ENCODE assay signal across 15 cellular contexts in genomic region chr2:33021542-33022259, GRCh38.
A peak's percentile ranks its signal among the peaks of the same experiment; 100 is the strongest.
DNase-seq lines count a peak whose midpoint lies in the region; ATAC-seq and TF ChIP-seq lines count a peak whose summit lies in the region.
"Had no signal": no experiment of that assay in that cellular context is flagged by ENCODE, and none has a peak within 500 bp of the region (broad histone marks: within the 10 kb centered on the region; RNA-seq: fewer than 3 reads in every experiment).

No MANE protein-coding gene starts in this region.

- H3K36me3 ChIP-seq in mesenchymal stem cell (ENCODE audit: control insufficient read depth in 1 of 2, insufficient read depth in 2 of 2, low read depth in 1 of 2, low read length in 2 of 2) (no peaks in the 10 kb centered on the region), transverse colon (no peaks in the 10 kb centered on the region), upper lobe of right lung (no peaks in the 10 kb centered on the region)
- H3K36me3 ChIP-seq: upper lobe of left lung had no signal

- H3K79me1 ChIP-seq in mesenchymal stem cell (replicated peaks; ENCODE audit: low read length, poor library complexity, severe bottlenecking): no peaks in the 10 kb centered on the region

- in situ Hi-C loops in transverse colon (cut with MboI; ENCODE audit: low pct_ligation_motif_present in 1 of 4, low pct_unique_long_range_greater_than_20kb in 1 of 4, low sequenced_read_pairs in 3 of 4): no loop called here

- no peak for TF ChIP-seq POLR2A in transverse colon (IDR thresholded peaks at IDR 0.05)

- TF ChIP-seq EP300 in transverse colon (IDR thresholded peaks at IDR 0.05; ENCODE audit: low read depth): no peak

- no peak overlapping the region for H2AFZ ChIP-seq in mesenchymal stem cell (ENCODE audit: low read depth, low read length)

- peaks cover 6% of the 10 kb centered on the region for H3K9me3 ChIP-seq in mesenchymal stem cell (ENCODE audit: control insufficient read depth, low read length)
- no peaks in the 10 kb centered on the region for H3K9me3 ChIP-seq in transverse colon
- H3K9me3 ChIP-seq in upper lobe of right lung: no peaks in the 10 kb centered on the region

- H3K4me1 ChIP-seq in mesenchymal stem cell (ENCODE audit: control insufficient read depth, insufficient read depth, low read depth, low read length) (no peaks in the 10 kb centered on the region), transverse colon (peaks cover 0 to 16% (median 4%) of the 10 kb centered on the region in 4 donors), upper lobe of right lung (no peaks in the 10 kb centered on the region)

- H3K27me3 ChIP-seq in mesenchymal stem cell (ENCODE audit: control insufficient read depth in 1 of 2, insufficient read depth in 1 of 2, low read length in 2 of 2) (no peaks in the 10 kb centered on the region), transverse colon (no peaks in the 10 kb centered on the region), upper lobe of right lung (no peaks in the 10 kb centered on the region)
- H3K27me3 ChIP-seq: upper lobe of left lung had no signal

- H3K4me3 ChIP-seq in epithelial cell of esophagus (ENCODE audit: low read length) (no peak overlapping the region), mesenchymal stem cell (ENCODE audit: insufficient read depth in 1 of 2, low read depth in 1 of 2, low read length in 2 of 2) (no peak overlapping the region), transverse colon (no peak overlapping the region), upper lobe of right lung (no peak overlapping the region)
- H3K4me3 ChIP-seq: upper lobe of left lung had no signal

- H2BK120ac ChIP-seq in mesenchymal stem cell (ENCODE audit: low read depth, low read length): no peak overlapping the region

- H2BK12ac ChIP-seq in mesenchymal stem cell (ENCODE audit: low read length in 2 of 2): no peak overlapping the region

- no peak overlapping the region for H3K4ac ChIP-seq in mesenchymal stem cell (ENCODE audit: low read depth in 1 of 2, low read length in 2 of 2)

- no peak overlapping the region for H4K91ac ChIP-seq in mesenchymal stem cell (ENCODE audit: low read length)

- WGBS in mesenchymal stem cell: 13% methylated on average over 3 of the region's 5 CpGs
- 52 to 57% methylated on average over 5 of the region's 5 CpGs for WGBS in transverse colon (ENCODE audit: low coverage in 1 of 2), 2 donors

- intact Hi-C loops in transverse colon (cut with DNase I; ENCODE audit: low total_unique reads): no loop called here
- intact Hi-C loops in upper lobe of right lung (cut with DNase I): no loop called here

- no peak overlapping the region for H3K9ac ChIP-seq in mesenchymal stem cell (ENCODE audit: low read length)

- H3K14ac ChIP-seq in mesenchymal stem cell (ENCODE audit: low read length in 2 of 2): no peak overlapping the region

- TF ChIP-seq CTCF in epithelial cell of esophagus (IDR thresholded peaks at IDR 0.05; ENCODE audit: insufficient read depth, low read depth, low read length, missing control alignments) (no peak), transverse colon (IDR thresholded peaks at IDR 0.05) (no peak), upper lobe of right lung (IDR thresholded peaks at IDR 0.05) (no peak)

- H2BK5ac ChIP-seq in mesenchymal stem cell (ENCODE audit: low read depth, low read length, poor library complexity, severe bottlenecking): no peak overlapping the region

- no peak overlapping the region for H2BK15ac ChIP-seq in mesenchymal stem cell (ENCODE audit: low read depth, poor library complexity, severe bottlenecking)

- no peak overlapping the region for H3K23ac ChIP-seq in mesenchymal stem cell (ENCODE audit: low read length in 2 of 2)

- H4K8ac ChIP-seq in mesenchymal stem cell (ENCODE audit: low read length): no peak overlapping the region

- no peak overlapping the region for H3K18ac ChIP-seq in mesenchymal stem cell (ENCODE audit: low read depth in 1 of 2, low read length in 2 of 2)

- no peak overlapping the region for H2AK5ac ChIP-seq in mesenchymal stem cell (ENCODE audit: low read length, severe bottlenecking)

- H3K27ac ChIP-seq in mesenchymal stem cell (ENCODE audit: low read length, poor library complexity, severe bottlenecking) (no peak overlapping the region), transverse colon (no peak overlapping the region), upper lobe of right lung (no peak overlapping the region)
- H3K27ac ChIP-seq: upper lobe of left lung had no signal

- H3K4me2 ChIP-seq in mesenchymal stem cell (ENCODE audit: low read length, poor library complexity, severe bottlenecking): no peak overlapping the region

- ATAC-seq in upper lobe of right lung (no peak), HG03571 (IDR thresholded peaks at IDR 0.05; ENCODE audit: unreplicated experiment) (no peak)

- peak; percentile 28 for DNase-seq in A172 (ENCODE audit: low spot score)
- DNase-seq in M059J (ENCODE audit: low read depth): peak; percentile 25
- DNase-seq in epithelial cell of esophagus (ENCODE audit: low read depth): peak; percentile 9
- DNase-seq in mesenchymal stem cell: peak; percentile 92
- no peak for DNase-seq in transverse colon
- no peak for DNase-seq in activated CD4-positive, CD25-positive, alpha-beta regulatory T cell (lab: John Stamatoyannopoulos, UW)
- DNase-seq in upper lobe of right lung: no peak
- DNase-seq: 8988T; activated CD4-positive, alpha-beta T cell treated with anti-CD3 and anti-CD28 coated beads for 4 hours; activated T-cell treated with anti-CD3 and anti-CD28 coated beads, Interleukin-2, amount 50 U/mL, for 48 hours; naive B cell; NCI-H226; small intestine; upper lobe of left lung had no signal

Comparison
In these comparisons a context has a peak if more than half of its experiments do, and no peak if none do; other contexts are left out.
1. DNase-seq: peak in A172 (single experiment), M059J (single experiment), epithelial cell of esophagus (single experiment) and mesenchymal stem cell (single experiment); none in transverse colon (single experiment), activated CD4-positive, CD25-positive, alpha-beta regulatory T cell (0 of 4) and upper lobe of right lung (single experiment).